12 cellular contexts compared by ENCODE assay signal in the genomic region with DNA sequence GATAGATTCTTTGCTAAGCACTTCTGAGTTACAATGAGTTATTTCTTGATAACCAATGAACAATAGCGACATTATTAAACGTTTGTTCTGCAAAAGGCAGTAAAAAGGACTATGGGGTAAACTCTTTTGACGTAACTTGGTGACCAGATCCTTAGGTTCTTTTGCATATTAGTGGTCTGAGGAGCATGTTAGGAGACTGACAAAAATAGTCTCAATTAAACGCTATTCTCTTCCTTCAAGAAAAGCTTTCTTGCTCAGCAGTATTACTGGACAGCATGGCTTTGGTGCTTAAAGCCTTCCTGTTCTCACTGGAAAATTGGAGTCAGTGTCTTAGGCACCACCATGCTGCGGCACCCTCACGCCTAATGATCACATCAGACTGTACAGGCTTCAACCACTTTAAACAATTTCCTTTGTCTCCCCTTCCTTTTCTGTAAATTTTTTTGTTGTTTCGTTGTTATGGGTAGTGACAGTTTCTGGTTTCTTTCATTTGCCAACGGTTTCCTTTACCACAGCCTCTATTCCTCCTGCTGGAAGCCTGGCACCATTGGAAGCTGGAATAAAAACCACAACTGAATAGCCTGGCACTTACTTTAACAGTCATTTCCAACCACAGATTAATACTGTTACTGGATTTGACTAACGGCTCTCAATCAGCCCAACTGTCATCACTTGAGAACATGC. TPM values are rescaled to one million over a fixed set of nuclear protein-coding genes. Genes with fewer than 3 reads are reported as not detected.
DNase-seq lines count a peak whose midpoint lies in the region; ATAC-seq, FAIRE-seq and TF ChIP-seq lines count a peak whose summit lies in the region.
"Had no signal": no experiment of that assay in that cellular context is flagged by ENCODE, and none has a peak within 500 bp of the region (broad histone marks: within the 10 kb centered on the region; RNA-seq: fewer than 3 reads in every experiment).

No MANE protein-coding gene starts in this region.

- no peak for ATAC-seq in activated T-cell treated with anti-CD3 and anti-CD28 coated beads, Interleukin-2, amount 50 U/mL, for 72 hours (replicated peaks in 1 of 2)
- no peak for ATAC-seq in natural killer cell treated with Interleukin-12 subunit alpha and Interleukin-12 subunit beta and Interleukin-15 and Interleukin-18, amount 100 ng/mL, for 72 hours
- no peak for ATAC-seq in pancreas

- H3K27me3 Mint-ChIP-seq in activated T-cell treated with anti-CD3 and anti-CD28 coated beads, Interleukin-2, amount 50 U/mL, for 72 hours (ENCODE audit: low read depth) = no peaks in the 10 kb centered on the region
- no peaks in the 10 kb centered on the region for H3K27me3 Mint-ChIP-seq in activated naive CD4-positive, alpha-beta T cell treated with anti-CD3 and anti-CD28 coated beads, Interleukin-2, amount 10 ng/mL, durations not matched to agents 7 days and 5 days
- no peaks in the 10 kb centered on the region for H3K27me3 Mint-ChIP-seq in natural killer cell treated with Interleukin-12 subunit alpha and Interleukin-12 subunit beta and Interleukin-15 and Interleukin-18, amount 100 ng/mL, for 72 hours
- H3K27me3 Mint-ChIP-seq: memory B cell had no signal

- CTCF ChIA-PET in activated naive CD4-positive, alpha-beta T cell treated with anti-CD3 and anti-CD28 coated beads, Interleukin-2, amount 10 ng/mL, durations not matched to agents 7 days and 5 days (lab: Charles Lee) = interaction anchor here (1.5 kb wide), 1 partner anchor 49 kb away, joined by 3 read pairs; no protein-coding TSS in a partner anchor

- intact Hi-C loops in pancreas (cut with DNase I) = no loop called here

- peaks cover 96% of the 10 kb centered on the region for H3K4me1 Mint-ChIP-seq in activated T-cell treated with anti-CD3 and anti-CD28 coated beads, Interleukin-2, amount 50 U/mL, for 72 hours (ENCODE audit: low read depth)
- peaks cover 75% of the 10 kb centered on the region for H3K4me1 Mint-ChIP-seq in activated naive CD4-positive, alpha-beta T cell treated with anti-CD3 and anti-CD28 coated beads, Interleukin-2, amount 10 ng/mL, durations not matched to agents 7 days and 5 days
- peaks cover 61 to 83% of the 10 kb centered on the region in 2 donors for H3K4me1 Mint-ChIP-seq in natural killer cell treated with Interleukin-12 subunit alpha and Interleukin-12 subunit beta and Interleukin-15 and Interleukin-18, amount 100 ng/mL, for 72 hours (ENCODE audit: low read depth in 2 of 2)

- H3K4me3 ChIP-seq in pancreas = no peak overlapping the region
- H3K4me3 ChIP-seq: skin epidermis had no signal

- no peak for FAIRE-seq in pancreas (lab: Jason Lieb, UNC)

- peaks cover 0 to 21% (median 0%) of the 10 kb centered on the region in 3 donors for H3K4me1 ChIP-seq in pancreas

- H3K36me3 ChIP-seq in pancreas = no peaks in the 10 kb centered on the region

- H3K36me3 Mint-ChIP-seq in activated T-cell treated with anti-CD3 and anti-CD28 coated beads, Interleukin-2, amount 50 U/mL, for 72 hours (ENCODE audit: insufficient read depth in 2 of 2) = peaks cover 6 to 18% of the 10 kb centered on the region in 2 donors
- peaks cover 43% of the 10 kb centered on the region for H3K36me3 Mint-ChIP-seq in activated naive CD4-positive, alpha-beta T cell treated with anti-CD3 and anti-CD28 coated beads, Interleukin-2, amount 10 ng/mL, durations not matched to agents 7 days and 5 days
- H3K36me3 Mint-ChIP-seq in natural killer cell treated with Interleukin-12 subunit alpha and Interleukin-12 subunit beta and Interleukin-15 and Interleukin-18, amount 100 ng/mL, for 72 hours = peaks cover 28% of the 10 kb centered on the region
- H3K36me3 Mint-ChIP-seq: memory B cell had no signal

- WGBS in pancreas, 2 donors = 85 to 89% methylated on average over 9 of the region's 9 CpGs

- no peaks in the 10 kb centered on the region for H3K9me3 Mint-ChIP-seq in activated T-cell treated with anti-CD3 and anti-CD28 coated beads, Interleukin-2, amount 50 U/mL, for 72 hours
- H3K9me3 Mint-ChIP-seq in activated naive CD4-positive, alpha-beta T cell treated with anti-CD3 and anti-CD28 coated beads, Interleukin-2, amount 10 ng/mL, durations not matched to agents 7 days and 5 days = no peaks in the 10 kb centered on the region
- H3K9me3 Mint-ChIP-seq in natural killer cell treated with Interleukin-12 subunit alpha and Interleukin-12 subunit beta and Interleukin-15 and Interleukin-18, amount 100 ng/mL, for 72 hours = no peaks in the 10 kb centered on the region
- H3K9me3 Mint-ChIP-seq: memory B cell had no signal

- no peak overlapping the region for H3K27ac ChIP-seq in pancreas

- H3K9me3 ChIP-seq in pancreas = no peaks in the 10 kb centered on the region

- H3K27ac Mint-ChIP-seq in activated T-cell treated with anti-CD3 and anti-CD28 coated beads, Interleukin-2, amount 50 U/mL, for 72 hours = peak overlapping the region; percentile 92
- H3K27ac Mint-ChIP-seq in activated naive CD4-positive, alpha-beta T cell treated with anti-CD3 and anti-CD28 coated beads, Interleukin-2, amount 10 ng/mL, durations not matched to agents 7 days and 5 days = peak overlapping the region; percentile 89
- H3K27ac Mint-ChIP-seq in natural killer cell treated with Interleukin-12 subunit alpha and Interleukin-12 subunit beta and Interleukin-15 and Interleukin-18, amount 100 ng/mL, for 72 hours = peak overlapping the region; percentile 99 to 100
- H3K27ac Mint-ChIP-seq: memory B cell had no signal

- no peak for TF ChIP-seq CTCF in pancreas (IDR thresholded peaks at IDR 0.05)

- no peak for DNase-seq in activated T-cell treated with anti-CD3 and anti-CD28 coated beads, Interleukin-2, amount 50 U/mL, for 72 hours
- DNase-seq in activated T-cell treated with anti-CD3 and anti-CD28 coated beads for 4 hours = no peak
- peak; percentile 88 for DNase-seq in NCI-H2107 treated with DMSO at 0.1 percent for 48 hours (lab: John Stamatoyannopoulos, UW; ENCODE audit: unreplicated experiment)
- peak; percentile 41 for DNase-seq in activated naive CD4-positive, alpha-beta T cell treated with anti-CD3 and anti-CD28 coated beads, Interleukin-2, amount 10 ng/mL, durations not matched to agents 7 days and 5 days
- DNase-seq in natural killer cell treated with Interleukin-12 subunit alpha and Interleukin-12 subunit beta and Interleukin-15 and Interleukin-18, amount 100 ng/mL, for 72 hours (ENCODE audit: low spot score) = no peak
- no peak for DNase-seq in DMS79 (lab: John Stamatoyannopoulos, UW)
- DNase-seq in NCI-H1092 (lab: John Stamatoyannopoulos, UW) = no peak
- DNase-seq in pancreas = no peak
- DNase-seq: NCI-H187 treated with DMSO at 0.1 percent for 48 hours, SHP77 had no signal

- no peaks in the 10 kb centered on the region for H3K27me3 ChIP-seq in pancreas

- peak overlapping the region; percentile 67 to 83 for H3K4me3 Mint-ChIP-seq in activated T-cell treated with anti-CD3 and anti-CD28 coated beads, Interleukin-2, amount 50 U/mL, for 72 hours
- peak overlapping the region; percentile 24 for H3K4me3 Mint-ChIP-seq in activated naive CD4-positive, alpha-beta T cell treated with anti-CD3 and anti-CD28 coated beads, Interleukin-2, amount 10 ng/mL, durations not matched to agents 7 days and 5 days
- peak overlapping the region; percentile 79 for H3K4me3 Mint-ChIP-seq in natural killer cell treated with Interleukin-12 subunit alpha and Interleukin-12 subunit beta and Interleukin-15 and Interleukin-18, amount 100 ng/mL, for 72 hours
- H3K4me3 Mint-ChIP-seq: memory B cell had no signal

RNA-seq across cellular contexts. Expression of gene FAM133B, which starts 49.2 kb away (rescaled TPM):
- total RNA-seq in activated T-cell treated with anti-CD3 and anti-CD28 coated beads, Interleukin-2, amount 50 U/mL, for 72 hours = 10 to 100 TPM; 30.3 to 35.7 TPM
- total RNA-seq in natural killer cell treated with Interleukin-12 subunit alpha and Interleukin-12 subunit beta and Interleukin-15 and Interleukin-18, amount 100 ng/mL, for 72 hours = 10 to 100 TPM; 31.1 to 62.6 TPM
- total RNA-seq in pancreas = 10 to 100 TPM in 4 of 6 donors, 1 to 10 TPM in 2; 8.0 to 12.1 (median 10.4) TPM
- polyA plus RNA-seq in pancreas = 10 to 100 TPM; 16.1 to 21.6 TPM

Comparison
In these comparisons a context has a peak if more than half of its experiments do, and no peak if none do; other contexts are left out.
1. DNase-seq: peak in NCI-H2107 treated with DMSO at 0.1 percent for 48 hours (single experiment) and activated naive CD4-positive, alpha-beta T cell treated with anti-CD3 and anti-CD28 coated beads, Interleukin-2, amount 10 ng/mL, durations not matched to agents 7 days and 5 days (single experiment); none in activated T-cell treated with anti-CD3 and anti-CD28 coated beads, Interleukin-2, amount 50 U/mL, for 72 hours (0 of 2), activated T-cell treated with anti-CD3 and anti-CD28 coated beads for 4 hours (single experiment), natural killer cell treated with Interleukin-12 subunit alpha and Interleukin-12 subunit beta and Interleukin-15 and Interleukin-18, amount 100 ng/mL, for 72 hours (single experiment), DMS79 (single experiment), NCI-H1092 (single experiment) and pancreas (0 of 6).
2. H3K4me3 Mint-ChIP-seq: peak in every context shown above with its lines; median percentile 79 in natural killer cell treated with Interleukin-12 subunit alpha and Interleukin-12 subunit beta and Interleukin-15 and Interleukin-18, amount 100 ng/mL, for 72 hours; 75 in activated T-cell treated with anti-CD3 and anti-CD28 coated beads, Interleukin-2, amount 50 U/mL, for 72 hours; 24 in activated naive CD4-positive, alpha-beta T cell treated with anti-CD3 and anti-CD28 coated beads, Interleukin-2, amount 10 ng/mL, durations not matched to agents 7 days and 5 days.
3. Peak in every context shown above with its lines, with median percentiles within 50 percentile points of each other: H3K27ac Mint-ChIP-seq.